Comparison of ENCODE assay signal across 26 cellular contexts in the genomic region with DNA sequence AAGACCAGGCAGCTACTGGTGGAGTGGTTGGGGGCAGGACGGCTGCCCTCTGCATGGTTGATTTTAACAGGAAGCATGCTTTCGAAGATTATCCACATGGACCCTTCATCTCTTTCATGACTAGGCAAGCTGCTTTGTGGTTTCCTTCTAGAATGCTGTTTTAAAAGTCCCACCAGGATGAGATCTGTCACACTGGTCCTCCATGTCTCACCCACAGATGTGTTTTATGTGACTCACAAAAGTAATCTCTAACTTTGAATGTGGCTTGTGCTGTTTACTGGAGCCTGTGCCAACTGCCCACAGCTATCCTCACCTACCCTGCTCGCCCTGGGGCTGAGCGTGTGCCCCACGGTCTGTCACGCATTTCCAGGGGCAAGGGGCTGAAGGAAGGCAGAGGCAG.
DNase-seq lines count a peak whose midpoint lies in the region; ATAC-seq and TF ChIP-seq lines count a peak whose summit lies in the region.
"Had no signal": no experiment of that assay in that cellular context is flagged by ENCODE, and none has a peak within 500 bp of the region (broad histone marks: within the 10 kb centered on the region; RNA-seq: fewer than 3 reads in every experiment).

No MANE protein-coding gene starts in this region.

- peak; percentile 43 for DNase-seq in Daoy (ENCODE audit: low read depth)
- peak; percentile 3 for DNase-seq in LHCN-M2 (ENCODE audit: low read depth)
- peak; percentile 22 for DNase-seq in astrocyte of the spinal cord (ENCODE audit: low read depth, low spot score)
- peak; percentile 89 for DNase-seq in renal cortical epithelial cell (ENCODE audit: low read depth)
- no peak for DNase-seq in putamen (ENCODE audit: low spot score)
- DNase-seq in GDM1 (lab: John Stamatoyannopoulos, UW), result no peak
- DNase-seq: activated CD4-positive, alpha-beta T cell treated with anti-CD3 and anti-CD28 coated beads, Interleukin-2, amount 10 ng/mL, durations not matched to agents 24 days and 14 days; aorta; BE2C; central memory CD4-positive, alpha-beta T cell; erythroblast; glutamatergic neuron; KBM-7; left ventricle myocardium inferior; mesenchymal stem cell; NCI-H2029 treated with DMSO at 0.1 percent for 48 hours; NCI-H526 treated with DMSO at 0.1 percent for 48 hours; NK-92 treated with Interleukin-12 subunit alpha and Interleukin-12 subunit beta, amount 100 ng/mL, for 24 hours; stimulated activated CD4-positive, alpha-beta T cell treated with anti-CD3 and anti-CD28 coated beads, Interleukin-12 subunit alpha, Interleukin-12 subunit beta, amount 100 ng/mL, for 4 hours; stimulated activated CD4-positive, alpha-beta T cell treated with anti-CD3 and anti-CD28 coated beads, Interleukin-2, amount 100 ng/mL, for 48 hours; stimulated activated naive CD8-positive, alpha-beta T cell treated with anti-CD3 and anti-CD28 coated beads, Interleukin-15, amount 100 ng/mL, for 72 hours; WERI-Rb-1 had no signal

- ATAC-seq in HG03457 (IDR thresholded peaks at IDR 0.05; ENCODE audit: unreplicated experiment), result no peak
- ATAC-seq: GM23338; sciatic nerve; stimulated activated naive CD8-positive, alpha-beta T cell treated with anti-CD3 and anti-CD28 coated beads, Interleukin-15, amount 100 ng/mL, for 72 hours had no signal

- in situ Hi-C loops in astrocyte of the spinal cord (cut with HindIII; ENCODE audit: low sequenced_read_pairs), result no loop called here

- no peak overlapping the region for H3K4me3 ChIP-seq in astrocyte of the spinal cord (ENCODE audit: low read depth, low read length)
- H3K4me3 ChIP-seq: GM23338, left ventricle myocardium inferior, thoracic aorta had no signal

- TF ChIP-seq CTCF in astrocyte of the spinal cord (IDR thresholded peaks at IDR 0.05; ENCODE audit: low read depth, low read length), result no peak

Comparison
In these comparisons a context has a peak if more than half of its experiments do, and no peak if none do; other contexts are left out.
1. DNase-seq: peak in Daoy (single experiment), LHCN-M2 (single experiment), astrocyte of the spinal cord (single experiment) and renal cortical epithelial cell (single experiment); none in putamen (single experiment) and GDM1 (single experiment).